22 cellular contexts compared by ENCODE assay signal in genomic region chr3:17156864-17157263, GRCh38.
"Had no signal": no experiment of that assay in that cellular context is flagged by ENCODE, and none has a peak within 500 bp of the region (broad histone marks: within the 10 kb centered on the region; RNA-seq: fewer than 3 reads in every experiment).

No MANE protein-coding gene starts in this region.

- H3K27ac ChIP-seq: adrenal gland, VCaP had no signal

- H3K27ac Mint-ChIP-seq: activated CD4-positive, alpha-beta memory T cell treated with anti-CD3 and anti-CD28 coated beads for 36 hours; activated CD4-positive, alpha-beta T cell treated with anti-CD3 and anti-CD28 coated beads, Interleukin-2, amount 10 ng/mL, durations not matched to agents 7 days and 5 days; activated naive CD8-positive, alpha-beta T cell; activated T-cell treated with anti-CD3 and anti-CD28 coated beads, Interleukin-2, amount 50 U/mL, for 24 hours; activated T-helper 1 cell treated with anti-CD3 and anti-CD28 coated beads, Interleukin-12 subunit alpha, Interleukin-12 subunit beta, Interleukin-2, Interleukin-4 antibody, amounts not matched to agents 30 ng/mL and 10 ng/mL and 1 ng/mL, durations not matched to agents 14 hours and 24 hours and 36 hours; T-helper 1 cell treated with Interleukin-12 subunit alpha and Interleukin-12 subunit beta and Interleukin-4 antibody, amounts not matched to agents 30 μg/mL and 1 μg/mL, for 36 hours had no signal

- DNase-seq: activated CD4-positive, alpha-beta memory T cell treated with anti-CD3 and anti-CD28 coated beads for 36 hours; activated CD4-positive, alpha-beta T cell treated with anti-CD3 and anti-CD28 coated beads, Interleukin-2, amount 10 ng/mL, durations not matched to agents 7 days and 5 days; activated CD4-positive, CD25-positive, alpha-beta regulatory T cell; activated effector memory CD4-positive, alpha-beta T cell treated with Interleukin-2 at 50 U/mL for 16 hours; activated naive CD4-positive, alpha-beta T cell; activated T-cell treated with anti-CD3 and anti-CD28 coated beads, Interleukin-2, amount 50 U/mL, for 24 hours; anterior cingulate cortex; caudate nucleus; MG63; MV-4-11; NCI-H1105 treated with DMSO at 0.1 percent for 48 hours; NCI-H1436 treated with DMSO at 0.1 percent for 48 hours; NCI-H187; NCI-H2081; NCI-H510A treated with DMSO at 0.1 percent for 48 hours; NCI-H69; SHP77 had no signal

- H3K27me3 Mint-ChIP-seq: activated CD4-positive, alpha-beta memory T cell treated with anti-CD3 and anti-CD28 coated beads for 36 hours; activated CD4-positive, alpha-beta T cell treated with anti-CD3 and anti-CD28 coated beads, Interleukin-2, amount 10 ng/mL, durations not matched to agents 7 days and 5 days; activated naive CD8-positive, alpha-beta T cell; activated T-cell treated with anti-CD3 and anti-CD28 coated beads, Interleukin-2, amount 50 U/mL, for 24 hours had no signal

- H3K27me3 ChIP-seq: adrenal gland, MG63 had no signal

- H3K9me3 ChIP-seq: adrenal gland, MG63 had no signal

- H3K36me3 ChIP-seq: MG63 had no signal

- H3K4me3 ChIP-seq: adrenal gland, MG63 had no signal

- H3K4me3 Mint-ChIP-seq: activated CD4-positive, alpha-beta memory T cell treated with anti-CD3 and anti-CD28 coated beads for 36 hours; activated CD4-positive, alpha-beta T cell treated with anti-CD3 and anti-CD28 coated beads, Interleukin-2, amount 10 ng/mL, durations not matched to agents 7 days and 5 days; activated naive CD8-positive, alpha-beta T cell; activated T-cell treated with anti-CD3 and anti-CD28 coated beads, Interleukin-2, amount 50 U/mL, for 24 hours; activated T-helper 1 cell treated with anti-CD3 and anti-CD28 coated beads, Interleukin-12 subunit alpha, Interleukin-12 subunit beta, Interleukin-2, Interleukin-4 antibody, amounts not matched to agents 30 ng/mL and 10 ng/mL and 1 ng/mL, durations not matched to agents 14 hours and 24 hours and 36 hours; T-helper 1 cell treated with Interleukin-12 subunit alpha and Interleukin-12 subunit beta and Interleukin-4 antibody, amounts not matched to agents 30 μg/mL and 1 μg/mL, for 36 hours had no signal
